Comparison of ENCODE assay signal across 8 cellular contexts in genomic region chr1:6259491-6260362, GRCh38. TPM values are rescaled to one million over a fixed set of nuclear protein-coding genes. Genes with fewer than 3 reads are reported as not detected.
DNase-seq lines count a peak whose midpoint lies in the region; ATAC-seq and TF ChIP-seq lines count a peak whose summit lies in the region.

No MANE protein-coding gene starts in this region.

- H3K4me3 ChIP-seq in GM12864 (ENCODE audit: low read depth, low read length) = peak overlapping the region; percentile 41
- peak overlapping the region; percentile 99 for H3K4me3 ChIP-seq in SJCRH30
- peak overlapping the region; percentile 54 for H3K4me3 ChIP-seq in ovary
- peak overlapping the region; percentile 74 for H3K4me3 ChIP-seq in thoracic aorta

- WGBS in ovary, 3 donors = 9 to 17% (median 12%) methylated on average over 29 to 46 of the region's 46 CpGs

- no peak for TF ChIP-seq POLR2A in ovary (IDR thresholded peaks at IDR 0.05)

- no peaks in the 10 kb centered on the region for H3K9me3 ChIP-seq in SJCRH30 (replicated peaks)
- no peaks in the 10 kb centered on the region for H3K9me3 ChIP-seq in ovary
- H3K9me3 ChIP-seq in thoracic aorta = no peaks in the 10 kb centered on the region

- no peak overlapping the region; the same call in 1 of the 2 replicates for H3K27ac ChIP-seq in SJCRH30
- no peak overlapping the region for H3K27ac ChIP-seq in foreskin keratinocyte
- peak overlapping the region in 1 of 2 donors; percentile 66 for H3K27ac ChIP-seq in ovary
- no peak overlapping the region for H3K27ac ChIP-seq in thoracic aorta

- H3K27me3 ChIP-seq in SJCRH30 (no peaks in the 10 kb centered on the region), foreskin keratinocyte (no peaks in the 10 kb centered on the region), ovary (no peaks in the 10 kb centered on the region), thoracic aorta (replicated peaks; ENCODE audit: insufficient read depth) (peaks cover 4% of the 10 kb centered on the region)

- H3K4me1 ChIP-seq in SJCRH30 = peaks cover 26% of the 10 kb centered on the region
- H3K4me1 ChIP-seq in foreskin keratinocyte = no peaks in the 10 kb centered on the region
- H3K4me1 ChIP-seq in ovary (ENCODE audit: insufficient read depth) = peaks cover 23% of the 10 kb centered on the region
- peaks cover 0 to 23% of the 10 kb centered on the region in 2 donors for H3K4me1 ChIP-seq in thoracic aorta (ENCODE audit: control insufficient read depth in 1 of 2, low read depth in 2 of 2)

- TF ChIP-seq CTCF in GM12864 (IDR thresholded peaks at IDR 0.05; ENCODE audit: low read depth, low read length, missing control alignments) = no peak
- peak; percentile 17 for TF ChIP-seq CTCF in foreskin keratinocyte (conservative IDR thresholded peaks at IDR 0.05)
- TF ChIP-seq CTCF in ovary (IDR thresholded peaks at IDR 0.05) = no peak
- no peak for TF ChIP-seq CTCF in thoracic aorta (IDR thresholded peaks at IDR 0.05)

- H3K36me3 ChIP-seq in SJCRH30 (no peaks in the 10 kb centered on the region), ovary (no peaks in the 10 kb centered on the region), thoracic aorta (no peaks in the 10 kb centered on the region)

- peak; percentile 60 for ATAC-seq in foreskin keratinocyte
- ATAC-seq in thoracic aorta (ENCODE audit: insufficient number of reproducible peaks, low FRiP score, low read depth) = no peak
- no peak for ATAC-seq in HG02610 (IDR thresholded peaks at IDR 0.05; ENCODE audit: unreplicated experiment)

- no peak for TF ChIP-seq EP300 in ovary (IDR thresholded peaks at IDR 0.05)

- intact Hi-C loops in ovary (cut with DNase I) = no loop called here

- DNase-seq in GM12864 (ENCODE audit: low read depth) = no peak
- peak; percentile 87 for DNase-seq in HPDE6-E6E7 (ENCODE audit: extremely low spot score)
- DNase-seq in SJCRH30 = peak; percentile 88 to 90
- peak; percentile 91 for DNase-seq in activated effector memory CD4-positive, alpha-beta T cell treated with anti-CD3 and anti-CD28 coated beads, Interleukin-2, amount 50 U/mL, for 16 hours
- peak; percentile 40 to 65 for DNase-seq in foreskin keratinocyte
- DNase-seq in ovary = peak; percentile 87 to 93 (median 92)
- peak; percentile 25 for DNase-seq in thoracic aorta (ENCODE audit: low spot score)

RNA-seq across cellular contexts. Expression of gene GPR153, which starts 1.2 kb away (rescaled TPM):
- total RNA-seq in SJCRH30 (2014; rRNA removed; shearing (Covaris generic)) = 58.2 and 61.3 TPM in 2 replicates
- total RNA-seq in foreskin keratinocyte = 7.5 and 7.9 TPM in 2 replicates
- polyA plus RNA-seq in foreskin keratinocyte = 6.8 TPM in 2 replicates
- total RNA-seq in ovary = 10 to 100 TPM in 5 of 7 donors, 1 to 10 TPM in 2; 6.0 to 42.0 (median 17.8) TPM
- polyA plus RNA-seq in ovary = 10 to 100 TPM in 1 of 2 donors, 1 to 10 TPM in 1; 4.2 to 11.0 TPM
- 1 to 10 TPM; 4.6 to 4.7 TPM for total RNA-seq in thoracic aorta

RNA-seq across cellular contexts. Expression of gene HES3, which starts 15.7 kb away (rescaled TPM):
- total RNA-seq in SJCRH30 (2014; rRNA removed; shearing (Covaris generic)) = not detected in 2 replicates
- not detected in 2 replicates for total RNA-seq in foreskin keratinocyte
- polyA plus RNA-seq in foreskin keratinocyte = not detected in 2 replicates
- not detected for total RNA-seq in ovary
- polyA plus RNA-seq in ovary = not detected
- not detected for total RNA-seq in thoracic aorta

RNA-seq across cellular contexts. Expression of gene ICMT, which starts 24.0 kb away (rescaled TPM):
- 109 and 111 TPM in 2 replicates for total RNA-seq in SJCRH30 (2014; rRNA removed; shearing (Covaris generic))
- 70.0 and 91.0 TPM in 2 replicates for total RNA-seq in foreskin keratinocyte
- 37.8 and 53.7 TPM in 2 replicates for polyA plus RNA-seq in foreskin keratinocyte
- total RNA-seq in ovary = 10 to 100 TPM; 13.2 to 39.3 (median 29.9) TPM
- 10 to 100 TPM; 14.8 to 57.9 TPM for polyA plus RNA-seq in ovary
- 10 to 100 TPM; 65.3 to 90.0 TPM for total RNA-seq in thoracic aorta

RNA-seq across cellular contexts. Expression of gene RNF207, which starts 53.8 kb away (rescaled TPM):
- not detected in 2 replicates for total RNA-seq in SJCRH30 (2014; rRNA removed; shearing (Covaris generic))
- 7.1 and 7.7 TPM in 2 replicates for total RNA-seq in foreskin keratinocyte
- polyA plus RNA-seq in foreskin keratinocyte = 3.0 and 3.1 TPM in 2 replicates
- 10 to 100 TPM in 2 of 7 donors, 1 to 10 TPM in 5; 2.3 to 24.4 (median 7.8) TPM for total RNA-seq in ovary
- 1 to 10 TPM; 2.0 to 3.0 TPM for polyA plus RNA-seq in ovary
- total RNA-seq in thoracic aorta = 10 to 100 TPM; 30.5 to 50.1 TPM

Comparison
In these comparisons a context has a peak if more than half of its experiments do, and no peak if none do; other contexts are left out.
1. H3K4me3 ChIP-seq: peak in every context shown above with its lines; median percentile 99 in SJCRH30; 74 in thoracic aorta; 54 in ovary; 41 in GM12864.